Comparison of ENCODE assay signal across 8 cellular contexts in the genomic region with DNA sequence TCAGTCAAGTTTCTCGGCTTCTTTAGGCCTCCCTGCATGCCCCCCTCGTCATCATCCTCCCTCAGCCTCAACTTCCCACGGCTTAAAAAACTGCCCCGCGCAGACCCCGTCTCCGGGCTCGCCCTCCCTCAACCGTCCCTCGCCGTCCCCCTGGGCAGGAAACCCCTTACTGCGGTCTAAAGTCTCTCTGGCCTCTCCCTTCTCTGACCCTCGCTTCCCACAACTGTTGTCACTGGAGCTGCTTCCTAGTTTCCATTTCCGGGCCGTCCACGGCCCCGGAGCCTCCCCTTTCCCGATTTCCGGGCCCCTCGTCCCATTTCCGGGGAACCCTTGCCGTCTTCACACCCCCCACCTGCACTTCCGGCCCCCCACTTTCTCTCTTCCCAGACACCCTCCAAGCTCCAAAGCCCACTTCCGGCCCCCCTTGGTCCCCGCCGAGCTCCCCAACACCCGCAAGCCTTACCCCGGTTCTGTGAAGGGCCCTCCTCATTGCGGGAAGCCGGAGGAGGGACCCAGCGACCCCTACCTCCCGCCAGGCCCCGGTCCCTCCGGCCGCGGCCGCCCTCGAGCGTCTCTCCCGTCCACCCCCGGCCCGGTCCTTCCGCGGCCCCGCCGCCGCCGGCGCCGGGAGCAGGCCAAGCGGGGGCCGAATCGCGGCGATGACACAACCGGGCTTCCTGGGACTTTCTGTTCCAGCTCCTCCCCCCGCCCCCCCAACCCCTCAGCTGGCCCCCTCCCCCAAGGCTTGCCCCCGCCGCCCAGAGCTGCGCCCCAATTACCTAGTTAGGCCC. TPM values are rescaled to one million over a fixed set of nuclear protein-coding genes. Genes with fewer than 3 reads are reported as not detected.
DNase-seq lines count a peak whose midpoint lies in the region; ATAC-seq and TF ChIP-seq lines count a peak whose summit lies in the region.

No MANE protein-coding gene starts in this region.

- H3K4me3 ChIP-seq in ectodermal cell (ENCODE audit: insufficient read depth, low read depth, low read length) = peak overlapping the region; percentile 94

- H3K27ac ChIP-seq in 22Rv1 = peak overlapping the region; percentile 93
- peak overlapping the region; percentile 85 for H3K27ac ChIP-seq in ectodermal cell (ENCODE audit: insufficient read depth, low read depth, low read length, poor library complexity, severe bottlenecking)

- H3K9me3 ChIP-seq in ectodermal cell (ENCODE audit: control insufficient read depth, low read length) = no peaks in the 10 kb centered on the region

- no peaks in the 10 kb centered on the region for H3K36me3 ChIP-seq in ectodermal cell (ENCODE audit: control insufficient read depth, insufficient read depth, low read length)

- H3K36me3 Mint-ChIP-seq in activated CD4-positive, alpha-beta memory T cell treated with anti-CD3 and anti-CD28 coated beads, Interleukin-2, amount 10 ng/mL, durations not matched to agents 7 days and 5 days (ENCODE audit: low read depth) = peaks cover 53% of the 10 kb centered on the region

- peak overlapping the region; percentile 98 for H3K27ac Mint-ChIP-seq in activated CD4-positive, alpha-beta memory T cell treated with anti-CD3 and anti-CD28 coated beads, Interleukin-2, amount 10 ng/mL, durations not matched to agents 7 days and 5 days

- DNase-seq in NCI-H2227 treated with DMSO at 0.1 percent for 48 hours (lab: John Stamatoyannopoulos, UW) (peak; percentile 58), lung microvascular endothelial cell (ENCODE audit: low read depth in 2 of 2) (peak; percentile 42 to 45)
- peak; percentile 74 for DNase-seq in activated CD4-positive, alpha-beta memory T cell treated with anti-CD3 and anti-CD28 coated beads, Interleukin-2, amount 10 ng/mL, durations not matched to agents 7 days and 5 days
- DNase-seq in stimulated activated CD8-positive, alpha-beta memory T cell treated with anti-CD3 and anti-CD28 coated beads, Interleukin-12 subunit alpha, Interleukin-12 subunit beta, amount 100 ng/mL, for 4 hours (ENCODE audit: low read depth) = peak; percentile 60

- H3K27me3 Mint-ChIP-seq in activated CD4-positive, alpha-beta memory T cell treated with anti-CD3 and anti-CD28 coated beads, Interleukin-2, amount 10 ng/mL, durations not matched to agents 7 days and 5 days = no peaks in the 10 kb centered on the region

- CTCF ChIA-PET in activated CD4-positive, alpha-beta memory T cell treated with anti-CD3 and anti-CD28 coated beads, Interleukin-2, amount 10 ng/mL, durations not matched to agents 7 days and 5 days (lab: Charles Lee) = interaction anchor here (0.5 to 3.5 kb wide), 5 partner anchors 9 to 406 kb away, joined by 3 to 21 read pairs (median 4); no protein-coding TSS in a partner anchor

- TF ChIP-seq CTCF in 22Rv1 (IDR thresholded peaks at IDR 0.05) = no peak

- no peaks in the 10 kb centered on the region for H3K9me3 Mint-ChIP-seq in activated CD4-positive, alpha-beta memory T cell treated with anti-CD3 and anti-CD28 coated beads, Interleukin-2, amount 10 ng/mL, durations not matched to agents 7 days and 5 days

- H3K27me3 ChIP-seq in ectodermal cell (ENCODE audit: control insufficient read depth, insufficient read depth, low read length, poor library complexity, severe bottlenecking) = no peaks in the 10 kb centered on the region

- POLR2A ChIA-PET in activated CD4-positive, alpha-beta memory T cell treated with anti-CD3 and anti-CD28 coated beads, Interleukin-2, amount 10 ng/mL, durations not matched to agents 7 days and 5 days (lab: Charles Lee) = interaction anchor here (0.6 to 4.4 kb wide), 18 partner anchors 10 to 1543 kb away, joined by 3 to 39 read pairs (median 4); a partner anchor contains a TSS

- H3K4me1 ChIP-seq in ectodermal cell (ENCODE audit: control insufficient read depth, insufficient read depth, low read length) = no peaks in the 10 kb centered on the region

- H3K4me3 Mint-ChIP-seq in activated CD4-positive, alpha-beta memory T cell treated with anti-CD3 and anti-CD28 coated beads, Interleukin-2, amount 10 ng/mL, durations not matched to agents 7 days and 5 days = peak overlapping the region; percentile 93

- H3K4me1 Mint-ChIP-seq in activated CD4-positive, alpha-beta memory T cell treated with anti-CD3 and anti-CD28 coated beads, Interleukin-2, amount 10 ng/mL, durations not matched to agents 7 days and 5 days = peaks cover 54% of the 10 kb centered on the region

- WGBS in ectodermal cell, 2 experiments = 0% methylated on average over 57 to 59 of the region's 60 CpGs

- peak; percentile 16 for ATAC-seq in GM18498 (IDR thresholded peaks at IDR 0.05; ENCODE audit: unreplicated experiment)
- ATAC-seq in HG02973 (IDR thresholded peaks at IDR 0.05; ENCODE audit: unreplicated experiment) = peak; percentile 12

RNA-seq across cellular contexts. Expression of a gene that starts 0.5 kb away (rescaled TPM):
- total RNA-seq in activated CD4-positive, alpha-beta memory T cell treated with anti-CD3 and anti-CD28 coated beads, Interleukin-2, amount 10 ng/mL, durations not matched to agents 7 days and 5 days = 100 to 1,000 TPM; 224 to 229 TPM
- polyA plus RNA-seq in ectodermal cell (2013, experiment 1 of 4) = 122 TPM
- 131 TPM for polyA plus RNA-seq in ectodermal cell (2013, experiment 2 of 4)
- 79.0 TPM for polyA plus RNA-seq in ectodermal cell (2013, experiment 3 of 4)
- 101 TPM for polyA plus RNA-seq in ectodermal cell (2013, experiment 4 of 4)
- total RNA-seq in lung microvascular endothelial cell = 181 and 207 TPM in 2 replicates

RNA-seq across cellular contexts. Expression of a gene that starts 1.0 kb away (rescaled TPM):
- 1 to 10 TPM in 1 of 2 experiments, under 1 TPM in 1; 0.71 to 1.1 TPM for total RNA-seq in activated CD4-positive, alpha-beta memory T cell treated with anti-CD3 and anti-CD28 coated beads, Interleukin-2, amount 10 ng/mL, durations not matched to agents 7 days and 5 days
- 7.0 TPM for polyA plus RNA-seq in ectodermal cell (2013, experiment 1 of 4)
- 7.0 TPM for polyA plus RNA-seq in ectodermal cell (2013, experiment 2 of 4)
- 6.4 TPM for polyA plus RNA-seq in ectodermal cell (2013, experiment 3 of 4)
- polyA plus RNA-seq in ectodermal cell (2013, experiment 4 of 4) = 6.5 TPM
- total RNA-seq in lung microvascular endothelial cell = 0.60 and 0.87 TPM in 2 replicates

Comparison
In these comparisons a context has a peak if more than half of its experiments do, and no peak if none do; other contexts are left out.
1. Peak in every context shown above with its lines: DNase-seq, ATAC-seq, H3K4me3 ChIP-seq and H3K27ac ChIP-seq.